24 cellular contexts compared by ENCODE assay signal in the genomic region with DNA sequence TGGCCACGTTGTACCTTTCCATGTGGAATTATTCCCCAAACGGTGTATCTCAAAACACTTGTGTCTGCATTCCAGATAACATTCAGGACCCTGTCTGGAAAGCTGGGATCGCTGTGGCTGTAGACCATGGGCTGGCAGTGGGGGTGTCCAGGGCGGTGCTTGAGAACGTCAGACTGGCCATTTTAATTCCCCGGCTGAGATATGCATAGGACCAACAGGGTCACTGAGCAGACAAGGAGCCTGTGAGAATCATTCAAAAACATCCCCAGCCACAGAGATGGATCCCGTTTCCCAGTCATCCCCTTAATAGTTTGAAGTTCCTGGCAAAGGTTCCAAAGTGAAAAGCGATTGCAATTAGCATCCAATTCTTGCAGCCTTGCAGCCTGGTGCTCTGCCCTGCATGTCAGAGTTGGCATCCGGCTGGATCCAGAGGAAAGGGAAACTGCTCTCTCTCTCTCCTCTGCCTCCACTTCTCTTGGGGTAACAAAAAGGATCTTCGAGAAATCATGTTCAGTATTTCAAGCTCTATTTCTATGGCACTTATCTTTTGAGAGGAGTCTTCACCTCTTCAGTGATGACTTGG. TPM values are rescaled to one million over a fixed set of nuclear protein-coding genes. Genes with fewer than 3 reads are reported as not detected.
DNase-seq lines count a peak whose midpoint lies in the region; ATAC-seq and TF ChIP-seq lines count a peak whose summit lies in the region.
"Had no signal": no experiment of that assay in that cellular context is flagged by ENCODE, and none has a peak within 500 bp of the region (broad histone marks: within the 10 kb centered on the region; RNA-seq: fewer than 3 reads in every experiment).

No MANE protein-coding gene starts in this region.

- ATAC-seq in GM18502 (IDR thresholded peaks at IDR 0.05; ENCODE audit: poor library complexity, unreplicated experiment) = no peak
- ATAC-seq: GM23338, psoas muscle had no signal

- no peaks in the 10 kb centered on the region for H3K9me3 Mint-ChIP-seq in MCF 10A (ENCODE audit: unreplicated experiment)
- H3K9me3 Mint-ChIP-seq: CD8-positive, alpha-beta memory T cell; GM23338; T-helper 2 cell treated with Interferon-gamma antibody and Interleukin-4, amounts not matched to agents 5 μg/mL and 100 μg/mL, for 36 hours had no signal

- POLR2A ChIA-PET in MCF 10A (lab: Yijun Ruan, JAX) = no interaction called here

- H3K36me3 Mint-ChIP-seq in MCF 10A (ENCODE audit: insufficient read depth, unreplicated experiment) = peaks cover 12% of the 10 kb centered on the region

- CTCF ChIA-PET in MCF 10A (lab: Yijun Ruan, JAX) = no interaction called here

- H3K36me3 ChIP-seq in breast epithelium (no peaks in the 10 kb centered on the region), thyroid gland (peaks cover 4 to 5% of the 10 kb centered on the region in 2 donors)

- DNase-seq in MCF 10A (ENCODE audit: unreplicated experiment) (no peak), breast epithelium (ENCODE audit: low spot score in 2 of 2) (no peak), choroid plexus epithelial cell (ENCODE audit: low read depth) (peak; percentile 19), inferior parietal cortex (ENCODE audit: extremely low spot score) (peak; percentile 53), thyroid gland (peak; percentile 29 to 35), HCEC 1CT (no peak), NCI-H748 treated with DMSO at 0.1 percent for 48 hours (lab: John Stamatoyannopoulos, UW) (no peak)
- DNase-seq: activated naive CD4-positive, alpha-beta T cell treated with anti-CD3 and anti-CD28 coated beads, Interleukin-2, amount 50 U/mL, for 16 hours; CD8-positive, alpha-beta memory T cell; cerebellar nuclear complex; effector CD4-positive, alpha-beta T cell; GDM1; NCI-H1092 treated with DMSO at 0.1 percent for 48 hours; NCI-H2029; NCI-H82; psoas muscle; small intestine; stimulated activated CD4-positive, alpha-beta T cell treated with anti-CD3 and anti-CD28 coated beads, Interleukin-2, amount 100 ng/mL, for 24 hours; WERI-Rb-1 had no signal

- H3K27me3 ChIP-seq in breast epithelium (no peaks in the 10 kb centered on the region), thyroid gland (no peaks in the 10 kb centered on the region)
- H3K27me3 ChIP-seq: esophagus muscularis mucosa had no signal

- H3K4me3 Mint-ChIP-seq in MCF 10A (ENCODE audit: unreplicated experiment) = no peak overlapping the region
- H3K4me3 Mint-ChIP-seq: B cell; CD8-positive, alpha-beta memory T cell; GM23338; T-helper 2 cell treated with Interferon-gamma antibody and Interleukin-4, amounts not matched to agents 5 μg/mL and 100 μg/mL, for 36 hours had no signal

- TF ChIP-seq POLR2A in breast epithelium (IDR thresholded peaks at IDR 0.05) (no peak), thyroid gland (IDR thresholded peaks at IDR 0.05) (no peak)

- no peak overlapping the region for H3K27ac ChIP-seq in breast epithelium
- no peak overlapping the region for H3K27ac ChIP-seq in thyroid gland
- H3K27ac ChIP-seq: esophagus muscularis mucosa, psoas muscle, WERI-Rb-1 had no signal

- H3K4me1 ChIP-seq in breast epithelium = no peaks in the 10 kb centered on the region
- H3K4me1 ChIP-seq in thyroid gland = peaks cover 10 to 28% of the 10 kb centered on the region in 2 donors
- H3K4me1 ChIP-seq: esophagus muscularis mucosa, psoas muscle had no signal

- WGBS in thyroid gland, 2 donors = 42 to 43% methylated on average over 9 to 10 of the region's 10 CpGs

- peaks cover 10% of the 10 kb centered on the region for H3K4me1 Mint-ChIP-seq in MCF 10A (ENCODE audit: insufficient read depth, unreplicated experiment)
- H3K4me1 Mint-ChIP-seq: B cell; CD8-positive, alpha-beta memory T cell had no signal

- no peak overlapping the region for H3K4me3 ChIP-seq in breast epithelium
- no peak overlapping the region for H3K4me3 ChIP-seq in choroid plexus epithelial cell (ENCODE audit: low read depth, low read length)
- H3K4me3 ChIP-seq in thyroid gland (replicated peaks in 1 of 3) = no peak overlapping the region
- H3K4me3 ChIP-seq: esophagus muscularis mucosa, GM23338, psoas muscle had no signal

- H3K27me3 Mint-ChIP-seq in MCF 10A (ENCODE audit: insufficient read depth, unreplicated experiment) = no peaks in the 10 kb centered on the region
- H3K27me3 Mint-ChIP-seq: B cell; CD8-positive, alpha-beta memory T cell had no signal

- TF ChIP-seq CTCF in MCF 10A (IDR thresholded peaks at IDR 0.05; ENCODE audit: unreplicated experiment) = no peak
- TF ChIP-seq CTCF in breast epithelium (IDR thresholded peaks at IDR 0.05) = no peak
- TF ChIP-seq CTCF in choroid plexus epithelial cell (conservative IDR thresholded peaks at IDR 0.05; ENCODE audit: low read depth, low read length) = no peak
- no peak for TF ChIP-seq CTCF in thyroid gland (IDR thresholded peaks at IDR 0.05)

- BruUV-seq in MCF 10A (replicated peaks; lab: Mats Ljungman, UMichigan) = no TSS peak

- intact Hi-C loops in MCF 10A (cut with micrococcal nuclease) = no loop called here
- intact Hi-C loops in breast epithelium (cut with DNase I; ENCODE audit: low total_unique reads) = no loop called here
- intact Hi-C loops in thyroid gland (cut with DNase I) = no loop called here

- H3K27ac Mint-ChIP-seq in MCF 10A (ENCODE audit: low read depth, unreplicated experiment) = peak overlapping the region; percentile 84
- H3K27ac Mint-ChIP-seq: B cell; GM23338; T-helper 2 cell treated with Interferon-gamma antibody and Interleukin-4, amounts not matched to agents 5 μg/mL and 100 μg/mL, for 36 hours had no signal

- H3K9me3 ChIP-seq in breast epithelium (no peaks in the 10 kb centered on the region), thyroid gland (no peaks in the 10 kb centered on the region)
- H3K9me3 ChIP-seq: esophagus muscularis mucosa, psoas muscle had no signal

RNA-seq across cellular contexts. Expression of gene IFT88, which starts 41.6 kb away (rescaled TPM):
- 18.3 and 19.8 TPM in 2 replicates for total RNA-seq in MCF 10A (2022)
- 10 to 100 TPM; 13.9 to 35.0 (median 27.9) TPM for total RNA-seq in breast epithelium
- total RNA-seq in thyroid gland = 10 to 100 TPM; 30.2 to 59.5 (median 42.2) TPM

Comparison
In these comparisons a context has a peak if more than half of its experiments do, and no peak if none do; other contexts are left out.
1. DNase-seq: peak in choroid plexus epithelial cell (single experiment), inferior parietal cortex (single experiment) and thyroid gland (2 of 2); none in MCF 10A (single experiment), breast epithelium (0 of 2), HCEC 1CT (single experiment) and NCI-H748 treated with DMSO at 0.1 percent for 48 hours (single experiment).